In genomic region chr12:42238240-42239140, GRCh38 we compare ENCODE assay signal across 8 cellular contexts. TPM values are rescaled to one million over a fixed set of nuclear protein-coding genes. Genes with fewer than 3 reads are reported as not detected.
A peak's percentile ranks its signal among the peaks of the same experiment; 100 is the strongest.
DNase-seq lines count a peak whose midpoint lies in the region; ATAC-seq, FAIRE-seq and TF ChIP-seq lines count a peak whose summit lies in the region.

TSS of gene YAF2 (minus strand) at chr12:42238248. CDS start at chr12:42238180, 68 bp downstream.

- H3K36me3 ChIP-seq in GM23338 (ENCODE audit: insufficient read depth), result no peaks in the 10 kb centered on the region
- peaks cover 4% of the 10 kb centered on the region for H3K36me3 ChIP-seq in neutrophil

- DNase-seq in ELF-1 (ENCODE audit: low read depth, low spot score) (peak; percentile 81), GM23338 (ENCODE audit: low spot score) (peak; percentile 87), LHCN-M2 (ENCODE audit: low read depth) (peak; percentile 79), SK-MEL-5 (ENCODE audit: low read depth, low spot score) (peak; percentile 83), frontal cortex (ENCODE audit: low spot score in 2 of 2) (peak; percentile 91 to 96)
- peak; percentile 90 for DNase-seq in activated naive CD4-positive, alpha-beta T cell treated with Interleukin-2 at 50 U/mL for 16 hours

- no peaks in the 10 kb centered on the region; the same call in 2 of the 3 replicates for H3K36me3 Mint-ChIP-seq in GM23338 (ENCODE audit: low read depth)

- ATAC-seq in GM23338, result peak; percentile 68

- peaks cover 95% of the 10 kb centered on the region for H3K27me3 ChIP-seq in GM23338 (ENCODE audit: insufficient read depth)
- H3K27me3 ChIP-seq in neutrophil, result peaks cover 5% of the 10 kb centered on the region

- no peaks in the 10 kb centered on the region for H3K79me2 ChIP-seq in GM23338 (replicated peaks; ENCODE audit: insufficient read depth)

- peaks cover 18% of the 10 kb centered on the region for H4K20me1 ChIP-seq in GM23338 (replicated peaks; ENCODE audit: insufficient read depth)

- TF ChIP-seq CTCF in GM23338 (conservative IDR thresholded peaks at IDR 0.05; ENCODE audit: low read depth in 2 of 2) (no peak), neutrophil (IDR thresholded peaks at IDR 0.05) (no peak), subcutaneous adipose tissue (IDR thresholded peaks at IDR 0.05; ENCODE audit: low read depth) (no peak)

- H3K4me1 ChIP-seq in GM23338 (ENCODE audit: insufficient read depth), result peaks cover 16% of the 10 kb centered on the region
- H3K4me1 ChIP-seq in neutrophil (ENCODE audit: control insufficient read depth in 1 of 2, insufficient read depth in 1 of 2, low read depth in 1 of 2, low read length in 1 of 2), result peaks cover 18 to 20% of the 10 kb centered on the region in 2 experiments

- H2AFZ ChIP-seq in GM23338, result peak within 1 kb of the TSS; percentile 72

- H3K4me3 ChIP-seq in GM23338 (peak within 1 kb of the TSS; percentile 59), neutrophil (ENCODE audit: low read depth in 1 of 2, low read length in 1 of 2) (peak within 1 kb of the TSS; percentile 80 to 83)

- H3K4me2 ChIP-seq in GM23338, result peak within 1 kb of the TSS; percentile 74

- no peaks in the 10 kb centered on the region for H3K9me2 ChIP-seq in GM23338 (ENCODE audit: insufficient read depth)

- no peaks in the 10 kb centered on the region for H3K9me3 ChIP-seq in neutrophil

- FAIRE-seq in frontal cortex (lab: Jason Lieb, UNC), result no peak

- peaks cover 10% of the 10 kb centered on the region for H3K4me1 Mint-ChIP-seq in GM23338

- H3K27me3 Mint-ChIP-seq in GM23338 (ENCODE audit: insufficient read depth, low read depth, poor library complexity), result peaks cover 81% of the 10 kb centered on the region

- H3K27ac ChIP-seq in GM23338 (ENCODE audit: low read depth), result no peak within 1 kb of the TSS
- peak within 1 kb of the TSS; percentile 94 for H3K27ac ChIP-seq in neutrophil

- no peak within 1 kb of the TSS for H3K27ac Mint-ChIP-seq in GM23338

- in situ Hi-C loops in SK-MEL-5 (cut with HindIII; ENCODE audit: low pct_unique_long_range_greater_than_20kb, low sequenced_read_pairs), result no loop called here

- H3F3A ChIP-seq in GM23338 (replicated peaks; ENCODE audit: low read depth), result no peaks in the 10 kb centered on the region

- H3K9me3 Mint-ChIP-seq in GM23338, result peaks cover 4% of the 10 kb centered on the region; the same call in 2 of the 3 replicates

- peak within 1 kb of the TSS; percentile 76 for H3K4me3 Mint-ChIP-seq in GM23338

TF ChIP-seq in GM23338, 12 proteins besides CTCF, POLR2A, EP300 and RAD21:
- peak; percentile 87 for TF ChIP-seq EZH2 (IDR thresholded peaks at IDR 0.05; ENCODE audit: low read depth, unreplicated experiment)
- TF ChIP-seq ETS1 (IDR thresholded peaks at IDR 0.05), result no peak
- TF ChIP-seq ZNF462 (CRISPR knock-in tag; IDR thresholded peaks at IDR 0.05), result no peak
- no peak for TF ChIP-seq JUNB (IDR thresholded peaks at IDR 0.05; ENCODE audit: unreplicated experiment)
- TF ChIP-seq STAT1 (IDR thresholded peaks at IDR 0.05; ENCODE audit: unreplicated experiment), result no peak
- no peak for TF ChIP-seq POLR2AphosphoS5 (IDR thresholded peaks at IDR 0.05; ENCODE audit: low read depth)
- TF ChIP-seq EZH2phosphoT487 (IDR thresholded peaks at IDR 0.05; ENCODE audit: unreplicated experiment), result peak; percentile 65
- TF ChIP-seq CREB1 (CRISPR knock-in tag; IDR thresholded peaks at IDR 0.05; ENCODE audit: low read depth), result no peak

RNA-seq across cellular contexts. Expression of gene YAF2, which starts in this region (rescaled TPM):
- total RNA-seq in GM23338 (2014; rRNA removed; shearing (Covaris generic)), result 1.0 and 9.4 TPM in 2 replicates
- polyA plus RNA-seq in GM23338 (2016; fragmentation: Nextera tagmentation; extraction: Ambion mirVana), result 1.0 and 1.3 TPM in 2 replicates
- total RNA-seq in LHCN-M2 (2014; rRNA removed) (17.7 and 17.8 TPM in 2 replicates), frontal cortex (43.6 TPM), subcutaneous adipose tissue (10 to 100 TPM; 30.6 to 51.6 (median 41.6) TPM)
- 11.7 TPM for polyA plus RNA-seq in LHCN-M2 (2012)
- total RNA-seq in SK-MEL-5 (2014; rRNA removed; shearing (Covaris generic)), result 16.2 and 22.6 TPM in 2 replicates
- polyA plus RNA-seq in SK-MEL-5 (2015; cell fraction: cytosol; rRNA removed), result 8.6 and 10.1 TPM in 2 replicates
- 16.0 and 22.9 TPM in 2 replicates for polyA plus RNA-seq in SK-MEL-5 (2015; cell fraction: nucleus; rRNA removed)
